In genomic region chr3:172164620-172165362, GRCh38 we compare ENCODE assay signal across 32 cellular contexts.
"Had no signal": no experiment of that assay in that cellular context is flagged by ENCODE, and none has a peak within 500 bp of the region (broad histone marks: within the 10 kb centered on the region; RNA-seq: fewer than 3 reads in every experiment).

No MANE protein-coding gene starts in this region.

- H3K4me3 Mint-ChIP-seq: activated CD4-positive, alpha-beta memory T cell treated with anti-CD3 and anti-CD28 coated beads, Interleukin-2, amount 10 ng/mL, durations not matched to agents 7 days and 5 days; activated CD8-positive, alpha-beta memory T cell treated with anti-CD3 and anti-CD28 coated beads, Interleukin-2, amount 10 ng/mL, durations not matched to agents 7 days and 5 days; activated naive CD4-positive, alpha-beta T cell treated with anti-CD3 and anti-CD28 coated beads, Interleukin-2, amount 10 ng/mL, durations not matched to agents 7 days and 5 days; activated naive CD8-positive, alpha-beta T cell; activated naive CD8-positive, alpha-beta T cell treated with anti-CD3 and anti-CD28 coated beads, Interleukin-2, amount 50 U/mL, for 24 hours had no signal

- H3K27ac Mint-ChIP-seq: activated CD4-positive, alpha-beta memory T cell treated with anti-CD3 and anti-CD28 coated beads, Interleukin-2, amount 10 ng/mL, durations not matched to agents 7 days and 5 days; activated CD8-positive, alpha-beta memory T cell treated with anti-CD3 and anti-CD28 coated beads, Interleukin-2, amount 10 ng/mL, durations not matched to agents 7 days and 5 days; activated naive CD4-positive, alpha-beta T cell treated with anti-CD3 and anti-CD28 coated beads, Interleukin-2, amount 10 ng/mL, durations not matched to agents 7 days and 5 days; activated naive CD8-positive, alpha-beta T cell; activated naive CD8-positive, alpha-beta T cell treated with anti-CD3 and anti-CD28 coated beads, Interleukin-2, amount 50 U/mL, for 24 hours had no signal

- H3K9me3 Mint-ChIP-seq: activated CD4-positive, alpha-beta memory T cell treated with anti-CD3 and anti-CD28 coated beads, Interleukin-2, amount 10 ng/mL, durations not matched to agents 7 days and 5 days; activated naive CD4-positive, alpha-beta T cell treated with anti-CD3 and anti-CD28 coated beads, Interleukin-2, amount 10 ng/mL, durations not matched to agents 7 days and 5 days; activated naive CD8-positive, alpha-beta T cell treated with anti-CD3 and anti-CD28 coated beads, Interleukin-2, amount 50 U/mL, for 24 hours had no signal

- H3K36me3 Mint-ChIP-seq: activated naive CD4-positive, alpha-beta T cell treated with anti-CD3 and anti-CD28 coated beads, Interleukin-2, amount 10 ng/mL, durations not matched to agents 7 days and 5 days had no signal

- H3K4me1 Mint-ChIP-seq: activated naive CD4-positive, alpha-beta T cell treated with anti-CD3 and anti-CD28 coated beads, Interleukin-2, amount 10 ng/mL, durations not matched to agents 7 days and 5 days had no signal

- H3K4me3 ChIP-seq: Peyer's patch had no signal

- DNase-seq: activated CD4-positive, alpha-beta memory T cell treated with anti-CD3 and anti-CD28 coated beads, Interleukin-2, amount 10 ng/mL, durations not matched to agents 7 days and 5 days; activated CD4-positive, alpha-beta T cell treated with anti-CD3 and anti-CD28 coated beads for 1 hour; activated CD4-positive, alpha-beta T cell treated with anti-CD3 and anti-CD28 coated beads for 48 hours; activated CD4-positive, CD25-positive, alpha-beta regulatory T cell; activated CD8-positive, alpha-beta memory T cell treated with anti-CD3 and anti-CD28 coated beads for 24 hours; activated CD8-positive, alpha-beta memory T cell treated with anti-CD3 and anti-CD28 coated beads, Interleukin-2, amount 10 ng/mL, durations not matched to agents 7 days and 5 days; activated CD8-positive, alpha-beta memory T cell treated with anti-CD3 and anti-CD28 coated beads, Interleukin-2, amount 50 U/mL, for 48 hours; activated effector memory CD4-positive, alpha-beta T cell treated with Interleukin-2 at 50 U/mL for 16 hours; activated naive CD4-positive, alpha-beta T cell treated with anti-CD3 and anti-CD28 coated beads, Interleukin-2, amount 10 ng/mL, durations not matched to agents 7 days and 5 days; activated naive CD8-positive, alpha-beta T cell treated with anti-CD3 and anti-CD28 coated beads, Interleukin-2, amount 50 U/mL, for 24 hours; activated T-cell treated with anti-CD3 and anti-CD28 coated beads, Interleukin-2, amount 50 U/mL, for 48 hours; anterior cingulate cortex; brain microvascular endothelial cell; central memory CD4-positive, alpha-beta T cell; MM.1S; MV-4-11; NCI-H1092; NCI-H1436 treated with DMSO at 0.1 percent for 48 hours; NCI-H1694 treated with DMSO at 0.1 percent for 48 hours; NCI-H2029; NCI-H345; NCI-H524 treated with DMSO at 0.1 percent for 48 hours; Peyer's patch; SIG-M5; SW 1271; T-helper 1 cell; T-helper 2 cell; T-helper 9 cell had no signal

- ATAC-seq: activated CD8-positive, alpha-beta memory T cell treated with anti-CD3 and anti-CD28 coated beads, Interleukin-2, amount 10 ng/mL, durations not matched to agents 7 days and 5 days; activated naive CD8-positive, alpha-beta T cell treated with anti-CD3 and anti-CD28 coated beads, Interleukin-2, amount 50 U/mL, for 24 hours; Right ventricle myocardium inferior had no signal

- H3K9me3 ChIP-seq: Peyer's patch had no signal

- H3K27ac ChIP-seq: brain microvascular endothelial cell, Peyer's patch, RWPE1, VCaP had no signal

- H3K36me3 ChIP-seq: Peyer's patch had no signal

- H3K27me3 Mint-ChIP-seq: activated CD4-positive, alpha-beta memory T cell treated with anti-CD3 and anti-CD28 coated beads, Interleukin-2, amount 10 ng/mL, durations not matched to agents 7 days and 5 days; activated CD8-positive, alpha-beta memory T cell treated with anti-CD3 and anti-CD28 coated beads, Interleukin-2, amount 10 ng/mL, durations not matched to agents 7 days and 5 days; activated naive CD4-positive, alpha-beta T cell treated with anti-CD3 and anti-CD28 coated beads, Interleukin-2, amount 10 ng/mL, durations not matched to agents 7 days and 5 days; activated naive CD8-positive, alpha-beta T cell; activated naive CD8-positive, alpha-beta T cell treated with anti-CD3 and anti-CD28 coated beads, Interleukin-2, amount 50 U/mL, for 24 hours had no signal

- H3K27me3 ChIP-seq: brain microvascular endothelial cell, Peyer's patch had no signal
